In genomic region chr4:121786221-121786620, GRCh38 we compare ENCODE assay signal across 19 cellular contexts. TPM values are rescaled to one million over a fixed set of nuclear protein-coding genes. Genes with fewer than 3 reads are reported as not detected.
"Had no signal": no experiment of that assay in that cellular context is flagged by ENCODE, and none has a peak within 500 bp of the region (broad histone marks: within the 10 kb centered on the region; RNA-seq: fewer than 3 reads in every experiment).

No MANE protein-coding gene starts in this region.

- H3K4me1 ChIP-seq: right lobe of liver, upper lobe of left lung had no signal

- ATAC-seq: activated naive CD8-positive, alpha-beta T cell treated with anti-CD3 and anti-CD28 coated beads, Interleukin-2, amount 50 U/mL, for 24 hours; right lobe of liver; stimulated activated naive B cell treated with anti-CD40 and anti-IgM and Interleukin-4, amounts not matched to agents 10 μg/mL and 1 μg/mL and 100 μg/mL, for 72 hours had no signal

- H3K36me3 ChIP-seq: heart left ventricle, right lobe of liver, thoracic aorta, upper lobe of left lung had no signal

- H3K27ac ChIP-seq: right lobe of liver, thoracic aorta, upper lobe of left lung had no signal

- H3K4me3 ChIP-seq: heart left ventricle, right lobe of liver, thoracic aorta, upper lobe of left lung had no signal

- H3K9me3 ChIP-seq: right lobe of liver, thoracic aorta had no signal

- FAIRE-seq: islet of Langerhans had no signal

- H3K27me3 ChIP-seq: right lobe of liver, upper lobe of left lung had no signal

- DNase-seq: activated CD4-positive, alpha-beta memory T cell treated with anti-CD3 and anti-CD28 coated beads, Interleukin-2, amount 10 ng/mL, durations not matched to agents 7 days and 5 days; activated CD4-positive, alpha-beta T cell treated with anti-CD3 and anti-CD28 coated beads, Interleukin-2, amount 10 ng/mL, durations not matched to agents 24 days and 14 days; activated gamma-delta T cell; activated naive CD4-positive, alpha-beta T cell treated with anti-CD3 and anti-CD28 coated beads, Interleukin-2, amount 50 U/mL, for 16 hours; activated naive CD8-positive, alpha-beta T cell treated with anti-CD3 and anti-CD28 coated beads, Interleukin-2, amount 50 U/mL, for 24 hours; activated T-cell treated with anti-CD3 and anti-CD28 coated beads for 4 hours; dermis blood vessel endothelial cell; effector CD8-positive, alpha-beta T cell; left ventricle myocardium superior; right lobe of liver; stimulated activated CD4-positive, alpha-beta T cell treated with anti-CD3 and anti-CD28 coated beads, Interleukin-2, amount 100 ng/mL, for 48 hours; stimulated activated CD8-positive, alpha-beta memory T cell treated with anti-CD3 and anti-CD28 coated beads, Interleukin-4, amount 100 ng/mL, for 48 hours; stimulated activated naive B cell treated with anti-CD40 and anti-IgM and Interleukin-4, amounts not matched to agents 10 μg/mL and 1 μg/mL and 100 μg/mL, for 72 hours; upper lobe of left lung had no signal

RNA-seq across cellular contexts. Expression of gene SMIM43, which starts 21.3 kb away (rescaled TPM):
- total RNA-seq: activated CD4-positive, alpha-beta memory T cell treated with anti-CD3 and anti-CD28 coated beads, Interleukin-2, amount 10 ng/mL, durations not matched to agents 7 days and 5 days; activated CD4-positive, alpha-beta T cell treated with anti-CD3 and anti-CD28 coated beads, Interleukin-2, amount 10 ng/mL, durations not matched to agents 24 days and 14 days; left ventricle myocardium superior; mononuclear cell; right lobe of liver; T-helper 2 cell treated with Interferon-gamma antibody and Interleukin-4, amounts not matched to agents 100 ng/mL and 5 ng/mL, for 36 hours; thoracic aorta; upper lobe of left lung had no signal
